In the genomic region with DNA sequence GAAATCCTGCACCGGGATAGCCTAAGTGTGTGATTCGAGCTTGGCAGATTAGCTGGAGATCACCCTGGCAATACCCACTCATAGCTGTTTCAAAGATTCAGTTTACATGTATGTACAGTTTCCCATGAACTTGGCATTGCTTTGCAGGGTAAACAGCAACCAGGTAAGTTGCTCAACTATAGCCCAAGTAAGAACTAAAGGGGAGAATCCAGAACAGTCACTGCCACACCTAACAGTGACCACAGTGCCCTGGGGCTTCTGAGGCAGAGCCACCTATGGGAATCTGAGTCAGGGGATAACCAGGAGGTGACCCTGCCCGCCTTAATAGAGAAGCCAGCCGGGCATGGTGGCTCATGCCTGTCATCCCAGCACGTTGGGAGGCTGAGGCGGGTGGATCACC, we compare ENCODE assay signal across 23 cellular contexts. TPM values are rescaled to one million over a fixed set of nuclear protein-coding genes. Genes with fewer than 3 reads are reported as not detected.
DNase-seq lines count a peak whose midpoint lies in the region; ATAC-seq and TF ChIP-seq lines count a peak whose summit lies in the region.
"Had no signal": no experiment of that assay in that cellular context is flagged by ENCODE, and none has a peak within 500 bp of the region (broad histone marks: within the 10 kb centered on the region; RNA-seq: fewer than 3 reads in every experiment).

No MANE protein-coding gene starts in this region.

- TF ChIP-seq CTCF in ascending aorta (IDR thresholded peaks at IDR 0.05), result no peak
- no peak for TF ChIP-seq CTCF in esophagus squamous epithelium (IDR thresholded peaks at IDR 0.05)
- TF ChIP-seq CTCF in osteocyte (IDR thresholded peaks at IDR 0.05), result no peak

- 41 to 46% methylated on average over 3 of the region's 6 CpGs for WGBS in esophagus squamous epithelium, 2 donors

- peaks cover 50 to 63% of the 10 kb centered on the region in 2 donors for H3K36me3 ChIP-seq in ascending aorta
- H3K36me3 ChIP-seq in esophagus squamous epithelium, result peaks cover 0 to 87% (median 29%) of the 10 kb centered on the region in 3 donors

- intact Hi-C loops in ascending aorta (cut with DNase I), result loop anchor here (5.0 kb wide), 1 partner anchor 206 kb away; no protein-coding TSS in a partner anchor
- intact Hi-C loops in esophagus squamous epithelium (cut with DNase I), result no loop called here

- H3K4me1 ChIP-seq in ascending aorta (peaks cover 0 to 11% of the 10 kb centered on the region in 2 donors), esophagus squamous epithelium (peaks cover 0 to 20% (median 3%) of the 10 kb centered on the region in 3 donors)
- H3K4me1 ChIP-seq: BE2C had no signal

- H3K4me3 Mint-ChIP-seq in osteocyte (ENCODE audit: unreplicated experiment), result no peak overlapping the region
- H3K4me3 Mint-ChIP-seq: H9, HFFc6 had no signal

- peak; percentile 56 for DNase-seq in M059J (ENCODE audit: low read depth)
- no peak for DNase-seq in ascending aorta (ENCODE audit: low spot score in 2 of 2)
- DNase-seq in esophagus squamous epithelium (lab: John Stamatoyannopoulos, UW), result no peak
- DNase-seq in osteocyte (ENCODE audit: extremely low spot score, unreplicated experiment), result peak; percentile 73
- DNase-seq in cerebellar cortex (ENCODE audit: low spot score), result no peak
- DNase-seq: BE2C, COR-L47, DMS79, GM23248, H9, HFFc6, IMR-90, MV-4-11, NCI-H1694, NCI-H2081, NCI-H2171, NCI-H345, NCI-H524 treated with DMSO at 0.1 percent for 48 hours, Right ventricle myocardium superior had no signal

- H3K4me3 ChIP-seq in ascending aorta (no peak overlapping the region), esophagus squamous epithelium (no peak overlapping the region)
- H3K4me3 ChIP-seq: GM23248 had no signal

- H3K9me3 ChIP-seq in ascending aorta (no peaks in the 10 kb centered on the region), esophagus squamous epithelium (no peaks in the 10 kb centered on the region)
- H3K9me3 ChIP-seq: BE2C had no signal

- H3K27me3 ChIP-seq in ascending aorta (no peaks in the 10 kb centered on the region), esophagus squamous epithelium (no peaks in the 10 kb centered on the region)
- H3K27me3 ChIP-seq: BE2C had no signal

- H3K27me3 Mint-ChIP-seq in osteocyte (ENCODE audit: unreplicated experiment), result no peaks in the 10 kb centered on the region

- no peak for TF ChIP-seq POLR2A in esophagus squamous epithelium (IDR thresholded peaks at IDR 0.05)

- H3K4me1 Mint-ChIP-seq in osteocyte (ENCODE audit: unreplicated experiment), result no peaks in the 10 kb centered on the region
- H3K4me1 Mint-ChIP-seq: H9 had no signal

- no peaks in the 10 kb centered on the region for H3K9me3 Mint-ChIP-seq in osteocyte (ENCODE audit: unreplicated experiment)
- H3K9me3 Mint-ChIP-seq: H9, HFFc6 had no signal

- peak overlapping the region; percentile 70 to 78 for H3K27ac ChIP-seq in ascending aorta
- H3K27ac ChIP-seq in esophagus squamous epithelium, result peak overlapping the region in 3 of 4 donors; percentile 4 to 51 (median 45)
- H3K27ac ChIP-seq: GM23248, KMS-11 had no signal

- ATAC-seq in HG02798 (IDR thresholded peaks at IDR 0.05; ENCODE audit: poor library complexity, unreplicated experiment) (no peak), HG02970 (IDR thresholded peaks at IDR 0.05; ENCODE audit: low FRiP score, unreplicated experiment) (no peak), GM18861 (IDR thresholded peaks at IDR 0.05; ENCODE audit: unreplicated experiment) (no peak)

- H3K36me3 Mint-ChIP-seq in osteocyte (ENCODE audit: unreplicated experiment), result peaks cover 29% of the 10 kb centered on the region

- H3K27ac Mint-ChIP-seq in osteocyte (ENCODE audit: unreplicated experiment), result no peak overlapping the region
- H3K27ac Mint-ChIP-seq: HFFc6 had no signal

RNA-seq across cellular contexts. Expression of a gene that starts 15.9 kb away (rescaled TPM):
- 8.5 and 10.2 TPM in 2 replicates for total RNA-seq in M059J (2014; rRNA removed; shearing (Covaris generic))
- total RNA-seq in ascending aorta, result 16.2 TPM
- total RNA-seq in esophagus squamous epithelium, result 1 to 10 TPM; 7.8 to 9.7 (median 8.6) TPM
- total RNA-seq in osteocyte, result 15.6 and 24.0 TPM in 2 replicates

Comparison
In these comparisons a context has a peak if more than half of its experiments do, and no peak if none do; other contexts are left out.
1. DNase-seq: peak in M059J (single experiment) and osteocyte (single experiment); none in ascending aorta (0 of 2), esophagus squamous epithelium (single experiment) and cerebellar cortex (single experiment).